Comparison of ENCODE assay signal across 24 cellular contexts in genomic region chr1:109543988-109544735, GRCh38. TPM values are rescaled to one million over a fixed set of nuclear protein-coding genes. Genes with fewer than 3 reads are reported as not detected.
"Had no signal": no experiment of that assay in that cellular context is flagged by ENCODE, and none has a peak within 500 bp of the region (broad histone marks: within the 10 kb centered on the region; RNA-seq: fewer than 3 reads in every experiment).

No MANE protein-coding gene starts in this region.

- H3K9me3 ChIP-seq: adrenal gland, ascending aorta, esophagus squamous epithelium, gastrocnemius medialis, upper lobe of left lung had no signal

- H3K4me3 ChIP-seq: adrenal gland, ascending aorta, esophagus squamous epithelium, gastrocnemius medialis, upper lobe of left lung had no signal

- H3K27me3 ChIP-seq: adrenal gland, ascending aorta, brain microvascular endothelial cell, dorsolateral prefrontal cortex, esophagus squamous epithelium, gastrocnemius medialis, upper lobe of left lung had no signal

- H3K27ac ChIP-seq: adrenal gland, ascending aorta, brain microvascular endothelial cell, esophagus squamous epithelium, gastrocnemius medialis, upper lobe of left lung had no signal

- H3K4me3 Mint-ChIP-seq: activated CD4-positive, alpha-beta memory T cell treated with anti-CD3 and anti-CD28 coated beads, Interleukin-2, amount 10 ng/mL, durations not matched to agents 7 days and 5 days; activated T-cell treated with anti-CD3 and anti-CD28 coated beads, Interleukin-2, amount 50 U/mL, for 24 hours; activated T-helper 17 cell treated with anti-CD3 and anti-CD28 coated beads, Interleukin-2, amount 50 U/mL, for 72 hours; central memory CD8-positive, alpha-beta T cell; effector memory CD8-positive, alpha-beta T cell had no signal

- H3K9me3 Mint-ChIP-seq: activated CD4-positive, alpha-beta memory T cell treated with anti-CD3 and anti-CD28 coated beads, Interleukin-2, amount 10 ng/mL, durations not matched to agents 7 days and 5 days; activated naive CD4-positive, alpha-beta T cell treated with anti-CD3 and anti-CD28 coated beads, Interleukin-2, amount 50 U/mL, for 72 hours; activated T-cell treated with anti-CD3 and anti-CD28 coated beads, Interleukin-2, amount 50 U/mL, for 24 hours; activated T-helper 17 cell treated with anti-CD3 and anti-CD28 coated beads, Interleukin-2, amount 50 U/mL, for 72 hours; central memory CD8-positive, alpha-beta T cell; effector memory CD8-positive, alpha-beta T cell had no signal

- DNase-seq: activated CD4-positive, alpha-beta memory T cell treated with anti-CD3 and anti-CD28 coated beads, Interleukin-2, amount 10 ng/mL, durations not matched to agents 7 days and 5 days; activated CD4-positive, alpha-beta T cell treated with anti-CD3 and anti-CD28 coated beads for 48 hours; activated CD8-positive, alpha-beta memory T cell treated with anti-CD3 and anti-CD28 coated beads, Interleukin-2, amount 50 U/mL, for 4 hours; activated T-cell treated with anti-CD3 and anti-CD28 coated beads, Interleukin-2, amount 50 U/mL, for 24 hours; adrenal gland; brain microvascular endothelial cell; dorsolateral prefrontal cortex; effector memory CD8-positive, alpha-beta T cell; esophagus squamous epithelium; gastrocnemius medialis; retina; stimulated activated CD4-positive, alpha-beta T cell treated with anti-CD3 and anti-CD28 coated beads, Interleukin-2, amount 100 ng/mL, for 48 hours; stimulated activated naive CD8-positive, alpha-beta T cell treated with anti-CD3 and anti-CD28 coated beads, Interleukin-15, Interleukin-2, amounts not matched to agents 100 U/mL and 50 U/mL, for 24 hours had no signal

- FAIRE-seq: colon, islet of Langerhans had no signal

- ATAC-seq: activated naive CD4-positive, alpha-beta T cell treated with anti-CD3 and anti-CD28 coated beads, Interleukin-2, amount 50 U/mL, for 72 hours; activated T-helper 17 cell treated with anti-CD3 and anti-CD28 coated beads, Interleukin-2, amount 50 U/mL, for 72 hours; effector memory CD8-positive, alpha-beta T cell; gastrocnemius medialis; stimulated activated naive CD8-positive, alpha-beta T cell treated with anti-CD3 and anti-CD28 coated beads, Interleukin-15, Interleukin-2, amounts not matched to agents 100 U/mL and 50 U/mL, for 24 hours had no signal

- H3K36me3 ChIP-seq: adrenal gland, ascending aorta, brain microvascular endothelial cell, esophagus squamous epithelium, gastrocnemius medialis, upper lobe of left lung had no signal

- H3K27ac Mint-ChIP-seq: activated CD4-positive, alpha-beta memory T cell treated with anti-CD3 and anti-CD28 coated beads, Interleukin-2, amount 10 ng/mL, durations not matched to agents 7 days and 5 days; activated T-cell treated with anti-CD3 and anti-CD28 coated beads, Interleukin-2, amount 50 U/mL, for 24 hours; effector memory CD8-positive, alpha-beta T cell; progenitor cell of endocrine pancreas had no signal

- H3K27me3 Mint-ChIP-seq: activated T-cell treated with anti-CD3 and anti-CD28 coated beads, Interleukin-2, amount 50 U/mL, for 24 hours; activated T-helper 17 cell treated with anti-CD3 and anti-CD28 coated beads, Interleukin-2, amount 50 U/mL, for 72 hours; central memory CD8-positive, alpha-beta T cell; effector memory CD8-positive, alpha-beta T cell had no signal

RNA-seq across cellular contexts. Expression of gene GPR61, which starts 4.5 kb away (rescaled TPM):
- total RNA-seq: ascending aorta, esophagus squamous epithelium, gastrocnemius medialis, liver, osteocyte, subcutaneous adipose tissue, upper lobe of left lung had no signal
